Comparison of ENCODE assay signal across 1 cellular context in genomic region chr18:46265190-46266156, GRCh38.
TF ChIP-seq lines count a peak whose summit lies in the region.

No MANE protein-coding gene starts in this region.

TF ChIP-seq in GM12878, 131 proteins besides CTCF, POLR2A, EP300 and RAD21:
- TF ChIP-seq BCLAF1 (IDR thresholded peaks at IDR 0.05), result no peak
- no peak for TF ChIP-seq EED (IDR thresholded peaks at IDR 0.05; ENCODE audit: low read depth)
- peak; percentile 45; the same call in 1 of the 2 replicates for TF ChIP-seq CREB1 (IDR thresholded peaks at IDR 0.05; ENCODE audit: low read depth)
TF ChIP-seq in GM12878: peak in this region for 1.
